1 cellular context compared by ENCODE assay signal in the genomic region with DNA sequence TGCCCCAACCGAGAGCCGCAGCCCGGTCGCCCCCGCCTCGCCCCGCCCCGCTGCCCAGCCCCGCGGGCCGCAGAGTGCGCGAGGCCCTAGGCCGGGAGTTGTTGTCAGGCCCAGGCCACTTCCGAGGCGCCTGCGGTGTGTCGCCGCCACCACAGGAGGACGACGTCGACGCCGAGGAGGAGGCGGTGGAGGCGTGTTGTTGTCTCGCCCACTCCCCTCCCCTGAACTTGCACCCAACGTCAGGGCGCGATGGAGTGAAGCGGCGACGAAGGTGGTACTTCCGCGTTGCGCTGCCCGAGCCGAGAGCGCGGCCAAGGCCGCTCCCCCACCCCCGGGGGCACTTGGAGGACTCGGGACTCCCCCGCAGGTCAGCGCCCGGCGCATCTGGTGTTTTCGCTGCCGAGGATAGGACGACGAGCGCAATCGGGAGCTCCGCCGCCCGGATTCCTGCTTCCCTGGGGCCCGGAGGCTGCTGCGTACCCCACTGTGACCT.
A peak's percentile ranks its signal among the peaks of the same experiment; 100 is the strongest.
TF ChIP-seq lines count a peak whose summit lies in the region.

Gene CDK13, plus strand, starts transcription at position 277 of the 493 bp plus-strand sequence. CDS start 386 bp downstream, outside the sequence.

TF ChIP-seq in HepG2, 621 proteins besides CTCF, POLR2A, EP300 and RAD21 (continued from another document and continues in another):
- TF ChIP-seq, protein P1, sequence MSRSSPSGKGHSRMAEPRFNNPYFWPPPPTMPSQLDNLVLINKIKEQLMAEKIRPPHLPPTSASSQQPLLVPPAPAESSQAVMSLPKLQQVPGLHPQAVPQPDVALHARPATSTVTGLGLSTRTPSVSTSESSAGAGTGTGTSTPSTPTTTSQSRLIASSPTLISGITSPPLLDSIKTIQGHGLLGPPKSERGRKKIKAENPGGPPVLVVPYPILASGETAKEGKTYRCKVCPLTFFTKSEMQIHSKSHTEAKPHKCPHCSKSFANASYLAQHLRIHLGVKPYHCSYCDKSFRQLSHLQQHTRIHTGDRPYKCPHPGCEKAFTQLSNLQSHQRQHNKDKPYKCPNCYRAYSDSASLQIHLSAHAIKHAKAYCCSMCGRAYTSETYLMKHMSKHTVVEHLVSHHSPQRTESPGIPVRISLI (CRISPR knock-in tag; IDR thresholded peaks at IDR 0.05; ENCODE audit: borderline replicate concordance), result peak; percentile 27; the same call in 1 of the 2 replicates
- no peak for TF ChIP-seq ZNF775 (CRISPR knock-in tag; IDR thresholded peaks at IDR 0.05; ENCODE audit: borderline replicate concordance)
- 0 out of 2 replicates have a peak, but pooled peaks have one; percentile 6 for TF ChIP-seq ZNF343 (CRISPR knock-in tag; IDR thresholded peaks at IDR 0.05)
- TF ChIP-seq ATF5 (CRISPR knock-in tag; IDR thresholded peaks at IDR 0.05; ENCODE audit: low read depth), result no peak
- no peak for TF ChIP-seq KDM4B (CRISPR knock-in tag; IDR thresholded peaks at IDR 0.05)
- TF ChIP-seq ZBTB43 (CRISPR knock-in tag; conservative IDR thresholded peaks at IDR 0.05), result peak; percentile 82
- TF ChIP-seq, protein P2, sequence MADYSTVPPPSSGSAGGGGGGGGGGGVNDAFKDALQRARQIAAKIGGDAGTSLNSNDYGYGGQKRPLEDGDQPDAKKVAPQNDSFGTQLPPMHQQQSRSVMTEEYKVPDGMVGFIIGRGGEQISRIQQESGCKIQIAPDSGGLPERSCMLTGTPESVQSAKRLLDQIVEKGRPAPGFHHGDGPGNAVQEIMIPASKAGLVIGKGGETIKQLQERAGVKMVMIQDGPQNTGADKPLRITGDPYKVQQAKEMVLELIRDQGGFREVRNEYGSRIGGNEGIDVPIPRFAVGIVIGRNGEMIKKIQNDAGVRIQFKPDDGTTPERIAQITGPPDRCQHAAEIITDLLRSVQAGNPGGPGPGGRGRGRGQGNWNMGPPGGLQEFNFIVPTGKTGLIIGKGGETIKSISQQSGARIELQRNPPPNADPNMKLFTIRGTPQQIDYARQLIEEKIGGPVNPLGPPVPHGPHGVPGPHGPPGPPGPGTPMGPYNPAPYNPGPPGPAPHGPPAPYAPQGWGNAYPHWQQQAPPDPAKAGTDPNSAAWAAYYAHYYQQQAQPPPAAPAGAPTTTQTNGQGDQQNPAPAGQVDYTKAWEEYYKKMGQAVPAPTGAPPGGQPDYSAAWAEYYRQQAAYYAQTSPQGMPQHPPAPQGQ (CRISPR knock-in tag; IDR thresholded peaks at IDR 0.05; ENCODE audit: borderline replicate concordance), result no peak
- TF ChIP-seq, protein P3, sequence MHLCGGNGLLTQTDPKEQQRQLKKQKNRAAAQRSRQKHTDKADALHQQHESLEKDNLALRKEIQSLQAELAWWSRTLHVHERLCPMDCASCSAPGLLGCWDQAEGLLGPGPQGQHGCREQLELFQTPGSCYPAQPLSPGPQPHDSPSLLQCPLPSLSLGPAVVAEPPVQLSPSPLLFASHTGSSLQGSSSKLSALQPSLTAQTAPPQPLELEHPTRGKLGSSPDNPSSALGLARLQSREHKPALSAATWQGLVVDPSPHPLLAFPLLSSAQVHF (CRISPR knock-in tag; IDR thresholded peaks at IDR 0.05), result peak; percentile 16; the same call in 1 of the 2 replicates
- TF ChIP-seq EED (CRISPR knock-in tag; IDR thresholded peaks at IDR 0.05), result no peak
- peak; percentile 93 for TF ChIP-seq ZFX (CRISPR knock-in tag; IDR thresholded peaks at IDR 0.05; ENCODE audit: low read depth)
- no peak for TF ChIP-seq PRPF4 (IDR thresholded peaks at IDR 0.05; ENCODE audit: low read depth, low read length, poor library complexity, severe bottlenecking)
- no peak for TF ChIP-seq ATF2 (CRISPR knock-in tag; IDR thresholded peaks at IDR 0.05)
- no peak for TF ChIP-seq POLR2AphosphoS2 (IDR thresholded peaks at IDR 0.05; ENCODE audit: low read depth, low read length)
- TF ChIP-seq KDM6A (CRISPR knock-in tag; IDR thresholded peaks at IDR 0.05; ENCODE audit: low read depth), result no peak
- no peak for TF ChIP-seq ZBTB14 (CRISPR knock-in tag; IDR thresholded peaks at IDR 0.05)
- TF ChIP-seq, protein P4, sequence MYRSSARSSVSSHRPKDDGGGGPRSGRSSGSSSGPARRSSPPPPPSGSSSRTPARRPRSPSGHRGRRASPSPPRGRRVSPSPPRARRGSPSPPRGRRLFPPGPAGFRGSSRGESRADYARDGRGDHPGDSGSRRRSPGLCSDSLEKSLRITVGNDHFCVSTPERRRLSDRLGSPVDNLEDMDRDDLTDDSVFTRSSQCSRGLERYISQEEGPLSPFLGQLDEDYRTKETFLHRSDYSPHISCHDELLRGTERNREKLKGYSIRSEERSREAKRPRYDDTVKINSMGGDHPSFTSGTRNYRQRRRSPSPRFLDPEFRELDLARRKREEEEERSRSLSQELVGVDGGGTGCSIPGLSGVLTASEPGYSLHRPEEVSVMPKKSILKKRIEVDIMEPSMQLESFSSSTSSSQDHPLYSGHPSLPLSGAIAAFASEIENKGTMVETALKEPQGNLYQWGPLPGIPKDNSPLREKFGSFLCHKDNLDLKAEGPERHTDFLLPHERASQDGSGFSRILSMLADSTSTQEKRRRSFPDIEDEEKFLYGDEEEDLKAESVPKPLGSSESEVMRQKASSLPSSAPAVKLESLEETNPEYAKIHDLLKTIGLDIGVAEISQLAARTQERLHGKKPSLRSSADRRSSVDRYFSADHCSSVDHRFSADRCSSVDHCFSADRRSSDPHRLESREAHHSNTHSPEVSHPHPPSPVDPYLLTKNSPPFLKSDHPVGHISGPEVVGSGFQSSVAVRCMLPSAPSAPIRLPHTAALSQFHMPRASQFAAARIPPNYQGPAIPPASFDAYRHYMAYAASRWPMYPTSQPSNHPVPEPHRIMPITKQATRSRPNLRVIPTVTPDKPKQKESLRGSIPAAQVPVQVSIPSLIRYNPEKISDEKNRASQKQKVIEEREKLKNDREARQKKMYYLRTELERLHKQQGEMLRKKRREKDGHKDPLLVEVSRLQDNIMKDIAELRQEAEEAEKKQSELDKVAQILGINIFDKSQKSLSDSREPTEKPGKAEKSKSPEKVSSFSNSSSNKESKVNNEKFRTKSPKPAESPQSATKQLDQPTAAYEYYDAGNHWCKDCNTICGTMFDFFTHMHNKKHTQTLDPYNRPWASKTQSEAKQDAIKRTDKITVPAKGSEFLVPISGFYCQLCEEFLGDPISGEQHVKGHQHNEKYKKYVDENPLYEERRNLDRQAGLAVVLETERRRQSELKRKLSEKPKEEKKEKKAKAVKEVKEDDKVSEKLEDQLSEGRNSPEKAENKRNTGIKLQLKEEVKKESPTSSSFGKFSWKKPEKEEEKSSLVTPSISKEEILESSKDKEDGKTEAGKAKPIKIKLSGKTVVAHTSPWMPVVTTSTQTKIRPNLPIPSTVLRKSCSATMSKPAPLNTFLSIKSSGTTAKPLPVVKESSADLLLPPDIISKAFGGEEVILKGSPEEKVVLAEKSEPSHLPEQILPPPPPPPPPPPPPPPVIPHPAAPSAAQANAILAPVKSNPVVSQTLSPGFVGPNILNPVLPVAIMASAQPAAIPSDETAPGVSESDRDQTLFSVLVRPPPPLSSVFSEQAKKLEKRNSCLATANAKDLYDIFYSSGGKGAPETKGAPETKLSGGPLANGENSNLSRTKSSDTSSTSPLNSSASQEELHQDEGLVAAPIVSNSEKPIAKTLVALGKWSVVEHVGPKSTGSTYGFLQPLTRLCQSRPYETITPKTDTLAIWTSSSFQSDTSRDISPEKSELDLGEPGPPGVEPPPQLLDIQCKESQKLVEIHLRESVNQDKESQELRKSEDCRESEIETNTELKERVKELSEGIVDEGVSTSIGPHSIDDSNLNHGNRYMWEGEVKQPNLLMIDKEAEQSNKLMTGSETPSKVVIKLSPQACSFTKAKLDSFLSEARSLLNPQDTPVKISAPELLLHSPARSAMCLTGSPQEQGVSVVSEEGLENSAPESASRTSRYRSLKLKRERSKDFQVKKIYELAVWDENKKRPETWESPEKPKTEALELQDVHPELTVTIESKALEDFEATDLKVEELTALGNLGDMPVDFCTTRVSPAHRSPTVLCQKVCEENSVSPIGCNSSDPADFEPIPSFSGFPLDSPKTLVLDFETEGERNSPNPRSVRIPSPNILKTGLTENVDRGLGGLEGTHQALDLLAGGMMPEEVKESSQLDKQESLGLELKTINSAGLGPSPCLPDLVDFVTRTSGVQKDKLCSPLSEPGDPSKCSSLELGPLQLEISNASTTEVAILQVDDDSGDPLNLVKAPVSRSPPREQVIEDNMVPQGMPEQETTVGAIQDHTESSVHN (CRISPR knock-in tag; IDR thresholded peaks at IDR 0.05), result no peak
- TF ChIP-seq KLF6 (CRISPR knock-in tag; IDR thresholded peaks at IDR 0.05), result no peak
- no peak for TF ChIP-seq ZBTB37 (CRISPR knock-in tag; IDR thresholded peaks at IDR 0.05)
- TF ChIP-seq ZBTB38 (CRISPR knock-in tag; IDR thresholded peaks at IDR 0.05), result no peak; the same call in 1 of the 2 replicates
- TF ChIP-seq NFIB (CRISPR knock-in tag; IDR thresholded peaks at IDR 0.05; ENCODE audit: borderline replicate concordance), result no peak
- TF ChIP-seq ZNF224 (CRISPR knock-in tag; IDR thresholded peaks at IDR 0.05), result no peak
- TF ChIP-seq PATZ1 (CRISPR knock-in tag; IDR thresholded peaks at IDR 0.05), result peak; percentile 84
- TF ChIP-seq SNAI1 (CRISPR knock-in tag; IDR thresholded peaks at IDR 0.05; ENCODE audit: borderline replicate concordance), result 0 out of 2 replicates have a peak, but pooled peaks have one; percentile 12
- no peak for TF ChIP-seq SIX4 (CRISPR knock-in tag; IDR thresholded peaks at IDR 0.05)
- TF ChIP-seq, protein P5, sequence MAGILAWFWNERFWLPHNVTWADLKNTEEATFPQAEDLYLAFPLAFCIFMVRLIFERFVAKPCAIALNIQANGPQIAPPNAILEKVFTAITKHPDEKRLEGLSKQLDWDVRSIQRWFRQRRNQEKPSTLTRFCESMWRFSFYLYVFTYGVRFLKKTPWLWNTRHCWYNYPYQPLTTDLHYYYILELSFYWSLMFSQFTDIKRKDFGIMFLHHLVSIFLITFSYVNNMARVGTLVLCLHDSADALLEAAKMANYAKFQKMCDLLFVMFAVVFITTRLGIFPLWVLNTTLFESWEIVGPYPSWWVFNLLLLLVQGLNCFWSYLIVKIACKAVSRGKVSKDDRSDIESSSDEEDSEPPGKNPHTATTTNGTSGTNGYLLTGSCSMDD (CRISPR knock-in tag; IDR thresholded peaks at IDR 0.05), result no peak
- TF ChIP-seq ERF (CRISPR knock-in tag; IDR thresholded peaks at IDR 0.05), result peak; percentile 2; the same call in 1 of the 2 replicates
- no peak for TF ChIP-seq ZNF607 (CRISPR knock-in tag; IDR thresholded peaks at IDR 0.05; ENCODE audit: borderline replicate concordance)
- TF ChIP-seq MBNL3 (CRISPR knock-in tag; conservative IDR thresholded peaks at IDR 0.05), result no peak
- no peak for TF ChIP-seq SIN3B (IDR thresholded peaks at IDR 0.05; ENCODE audit: low read length)
- 0 out of 2 replicates have a peak, but pooled peaks have one; percentile 12 for TF ChIP-seq ZNF20 (CRISPR knock-in tag; IDR thresholded peaks at IDR 0.05)
- no peak for TF ChIP-seq FOXJ3 (CRISPR knock-in tag; IDR thresholded peaks at IDR 0.05; ENCODE audit: borderline replicate concordance)
- 0 out of 2 replicates have a peak, but pooled peaks have one; percentile 11 for TF ChIP-seq NAIF1 (CRISPR knock-in tag; IDR thresholded peaks at IDR 0.05; ENCODE audit: borderline replicate concordance)
